In genomic region chr15:84980196-84981053, GRCh38 we compare ENCODE assay signal across 8 cellular contexts. TPM values are rescaled to one million over a fixed set of nuclear protein-coding genes. Genes with fewer than 3 reads are reported as not detected.
DNase-seq lines count a peak whose midpoint lies in the region; ATAC-seq, FAIRE-seq and TF ChIP-seq lines count a peak whose summit lies in the region.

No MANE protein-coding gene starts in this region.

- TF ChIP-seq RAD21 in A549 (conservative IDR thresholded peaks at IDR 0.05 in 1 of 2, IDR thresholded peaks at IDR 0.05 in 1 of 2), result peak in 1 of 2 experiments; percentile 21; a peak in 3 of 5 replicates

- H3K4me3 ChIP-seq in A549, result peak overlapping the region; percentile 91
- H3K4me3 ChIP-seq in breast epithelium, result peak overlapping the region; percentile 79 to 92 (median 90)
- peak overlapping the region; percentile 81 for H3K4me3 ChIP-seq in smooth muscle cell

- peaks cover 31% of the 10 kb centered on the region for H4K20me1 ChIP-seq in smooth muscle cell (ENCODE audit: low read depth)

- H3K36me3 ChIP-seq in breast epithelium, result no peaks in the 10 kb centered on the region
- H3K36me3 ChIP-seq in smooth muscle cell (ENCODE audit: low read depth), result no peaks in the 10 kb centered on the region

- H3K4me2 ChIP-seq in A549 (peak overlapping the region; percentile 86), smooth muscle cell (peak overlapping the region; percentile 90)

- no peak for FAIRE-seq in A549 (lab: Jason Lieb, UNC)

- POLR2A ChIA-PET in A549 (lab: Yijun Ruan, JAX), result interaction anchor here (0.6 to 4.2 kb wide), 13 partner anchors 11 to 392 kb away, joined by 3 to 50 read pairs (median 4); no protein-coding TSS in a partner anchor

- H3K9me3 ChIP-seq in A549 (no peaks in the 10 kb centered on the region), breast epithelium (no peaks in the 10 kb centered on the region), smooth muscle cell (replicated peaks; ENCODE audit: low read depth) (no peaks in the 10 kb centered on the region)

- CTCF ChIA-PET in A549 (lab: Yijun Ruan, JAX), result interaction anchor here (0.7 to 6.2 kb wide), 21 partner anchors 10 to 382 kb away, joined by 3 to 80 read pairs (median 4); no protein-coding TSS in a partner anchor

- ATAC-seq in A549 (peak; percentile 79 to 86), GM18858 (IDR thresholded peaks at IDR 0.05; ENCODE audit: unreplicated experiment) (peak; percentile 35), HG03064 (IDR thresholded peaks at IDR 0.05; ENCODE audit: low read depth, unreplicated experiment) (peak; percentile 41)

- peaks cover 15% of the 10 kb centered on the region for H3K79me2 ChIP-seq in smooth muscle cell (ENCODE audit: low read depth)

- peaks cover 3% of the 10 kb centered on the region for H3F3A ChIP-seq in smooth muscle cell (ENCODE audit: low read depth)

- TF ChIP-seq POLR2A in A549 (IDR thresholded peaks at IDR 0.05; ENCODE audit: low read length) (peak; percentile 90), breast epithelium (IDR thresholded peaks at IDR 0.05) (no peak)

- peak in 1 of 2 experiments; percentile 44; a peak in 1 of 5 replicates for TF ChIP-seq EP300 in A549 (IDR thresholded peaks at IDR 0.05)

- DNase-seq in A549 (ENCODE audit: low read depth in 1 of 2, low spot score in 1 of 2) (peak; percentile 93 to 96), NCI-H2107 treated with DMSO at 0.1 percent for 48 hours (lab: John Stamatoyannopoulos, UW; ENCODE audit: unreplicated experiment) (peak; percentile 18), breast epithelium (ENCODE audit: low spot score in 2 of 2) (peak; percentile 69 to 78), iPS-NIHi7 (ENCODE audit: extremely low spot score) (peak; percentile 89), smooth muscle cell (lab: John Stamatoyannopoulos, UW; ENCODE audit: unreplicated experiment) (peak; percentile 86)

- no peaks in the 10 kb centered on the region for H3K27me3 ChIP-seq in breast epithelium
- no peaks in the 10 kb centered on the region for H3K27me3 ChIP-seq in smooth muscle cell (ENCODE audit: low read depth)

- intact Hi-C loops in breast epithelium (cut with DNase I; ENCODE audit: low total_unique reads), result loop anchor here (5.0 kb wide), 1 partner anchor 722 kb away; no protein-coding TSS in a partner anchor

- H3K9ac ChIP-seq in smooth muscle cell (ENCODE audit: low read depth), result peak overlapping the region; percentile 71

- peak overlapping the region; percentile 89 for H2AFZ ChIP-seq in smooth muscle cell (ENCODE audit: low read depth)

- H3K27ac ChIP-seq in A549 (peak overlapping the region; percentile 97 to 98), VCaP (peak overlapping the region; percentile 86), breast epithelium (peak overlapping the region; percentile 88 to 93), smooth muscle cell (ENCODE audit: low read depth) (peak overlapping the region; percentile 76)

- TF ChIP-seq CTCF in A549 (IDR thresholded peaks at IDR 0.05) (no peak), VCaP (conservative IDR thresholded peaks at IDR 0.05) (no peak), breast epithelium (IDR thresholded peaks at IDR 0.05) (no peak), smooth muscle cell (IDR thresholded peaks at IDR 0.05; ENCODE audit: borderline replicate concordance, insufficient read depth, poor library complexity, severe bottlenecking) (peak; percentile 2)

- under 1% methylated on average over 54 of the region's 66 CpGs for WGBS in A549 (ENCODE audit: missing lambda C conversion rate)
- WGBS in smooth muscle cell (ENCODE audit: low lambda C conversion rate), result 2% methylated on average over 57 of the region's 66 CpGs

- H3K4me1 ChIP-seq in A549 (peaks cover 31% of the 10 kb centered on the region), breast epithelium (no peaks in the 10 kb centered on the region), smooth muscle cell (ENCODE audit: low read depth) (peaks cover 4% of the 10 kb centered on the region)

TF ChIP-seq in A549, 52 proteins besides CTCF, POLR2A, EP300 and RAD21 (continues in another document):
- TF ChIP-seq PBX3 (IDR thresholded peaks at IDR 0.05), result peak; percentile 81
- TF ChIP-seq RFX5 (IDR thresholded peaks at IDR 0.05), result no peak; the same call in 1 of the 2 replicates
- TF ChIP-seq TP53 (CRISPR knock-in tag; IDR thresholded peaks at IDR 0.05), result 0 out of 2 replicates have a peak, but pooled peaks have one; percentile 34
- no peak for TF ChIP-seq POLR2AphosphoS2 (conservative IDR thresholded peaks at IDR 0.05; ENCODE audit: low read length)
- no peak; the same call in 1 of the 2 replicates for TF ChIP-seq ESRRA (IDR thresholded peaks at IDR 0.05; ENCODE audit: borderline replicate concordance, low read length)
- no peak for TF ChIP-seq HOXA7 (CRISPR knock-in tag; IDR thresholded peaks at IDR 0.05)
- TF ChIP-seq ZFP36 (IDR thresholded peaks at IDR 0.05; ENCODE audit: borderline replicate concordance, partially characterized antibody), result no peak
- TF ChIP-seq BCL3 (IDR thresholded peaks at IDR 0.05), result peak; percentile 65; the same call in 2 of the 3 replicates
- TF ChIP-seq HMGXB4 (CRISPR knock-in tag; IDR thresholded peaks at IDR 0.05; ENCODE audit: borderline replicate concordance), result 0 out of 2 replicates have a peak, but pooled peaks have one; percentile 6
- TF ChIP-seq RARB (CRISPR knock-in tag; IDR thresholded peaks at IDR 0.05), result no peak
- no peak for TF ChIP-seq NFE2L2 (conservative IDR thresholded peaks at IDR 0.05; ENCODE audit: low read length)
- TF ChIP-seq HOXB13 (CRISPR knock-in tag; IDR thresholded peaks at IDR 0.05; ENCODE audit: low read depth), result no peak
- no peak for TF ChIP-seq GATA3 (IDR thresholded peaks at IDR 0.05; ENCODE audit: borderline replicate concordance)
- 0 out of 2 replicates have a peak, but pooled peaks have one; percentile 44 for TF ChIP-seq NPAS2 (CRISPR knock-in tag; IDR thresholded peaks at IDR 0.05; ENCODE audit: borderline replicate concordance)
- TF ChIP-seq E2F6 (IDR thresholded peaks at IDR 0.05; ENCODE audit: borderline replicate concordance, low read depth), result peak; percentile 90
- no peak for TF ChIP-seq FOSL2 (IDR thresholded peaks at IDR 0.05)
- no peak for TF ChIP-seq FOSL2 (CRISPR knock-in tag; IDR thresholded peaks at IDR 0.05)
- TF ChIP-seq EHF (CRISPR knock-in tag; IDR thresholded peaks at IDR 0.05), result no peak
- TF ChIP-seq CHD2 (IDR thresholded peaks at IDR 0.05; ENCODE audit: low read length, partially characterized antibody), result no peak
- peak; percentile 88 for TF ChIP-seq MYC (IDR thresholded peaks at IDR 0.05; ENCODE audit: borderline replicate concordance, low read length)
- TF ChIP-seq KDM5A (IDR thresholded peaks at IDR 0.05), result no peak
- TF ChIP-seq FOXS1 (CRISPR knock-in tag; IDR thresholded peaks at IDR 0.05), result no peak
- 0 out of 2 replicates have a peak, but pooled peaks have one; percentile 45 for TF ChIP-seq HOXB5 (CRISPR knock-in tag; IDR thresholded peaks at IDR 0.05)
- no peak for TF ChIP-seq CHD4 (IDR thresholded peaks at IDR 0.05; ENCODE audit: borderline replicate concordance)
- peak in 1 of 2 experiments; percentile 18; a peak in 1 of 4 replicates for TF ChIP-seq CEBPB (IDR thresholded peaks at IDR 0.05)

RNA-seq across cellular contexts. Expression of gene PDE8A, which starts 1.2 kb away (rescaled TPM):
- polyA plus RNA-seq in A549 (2011; rRNA removed) (171 and 204 TPM in 2 replicates), A549 (2017; fragmentation: RNase III; extraction: RNeasy Plus Mini Kit Qiagen cat#74134 plus additional on column Dnase treatment) (44.4 to 45.3 TPM (median 45.0 TPM) in 3 replicates), smooth muscle cell (4.3 and 5.5 TPM in 2 replicates)
- polyA plus RNA-seq in A549 (2012; cell fraction: cytosol; rRNA removed), result 43.7 and 46.8 TPM in 2 replicates
- polyA plus RNA-seq in A549 (2012; cell fraction: nucleus; rRNA removed), result 57.8 and 99.2 TPM in 2 replicates
- polyA minus RNA-seq in A549 (2011; rRNA and poly(A)+ RNA removed), result 104 and 125 TPM in 2 replicates
- total RNA-seq in breast epithelium (10 to 100 TPM; 45.1 to 60.5 (median 58.3) TPM), smooth muscle cell (17.5 and 19.8 TPM in 2 replicates)

Comparison
In these comparisons a context has a peak if more than half of its experiments do, and no peak if none do; other contexts are left out.
1. Peak in every context shown above with its lines: DNase-seq, ATAC-seq, H3K4me3 ChIP-seq and H3K27ac ChIP-seq.
2. DNase-seq: peak in every context shown above with its lines; median percentile 94 in A549; 89 in iPS-NIHi7; 86 in smooth muscle cell; 74 in breast epithelium; 18 in NCI-H2107 treated with DMSO at 0.1 percent for 48 hours.